In genomic region chr17:7833011-7833794, GRCh38 we compare ENCODE assay signal across 7 cellular contexts. TPM values are rescaled to one million over a fixed set of nuclear protein-coding genes. Genes with fewer than 3 reads are reported as not detected.
DNase-seq lines count a peak whose midpoint lies in the region; ATAC-seq lines count a peak whose summit lies in the region.

No MANE protein-coding gene starts in this region.

- peak overlapping the region; percentile 99 for H3K4me3 Mint-ChIP-seq in stimulated activated effector memory CD8-positive, alpha-beta T cell treated with anti-CD3 and anti-CD28 coated beads, Interleukin-12 subunit alpha, Interleukin-12 subunit beta, amount 100 ng/mL, for 72 hours

- H3K4me1 Mint-ChIP-seq in stimulated activated effector memory CD8-positive, alpha-beta T cell treated with anti-CD3 and anti-CD28 coated beads, Interleukin-12 subunit alpha, Interleukin-12 subunit beta, amount 100 ng/mL, for 72 hours: peaks cover 45% of the 10 kb centered on the region

- H3K36me3 Mint-ChIP-seq in activated naive CD4-positive, alpha-beta T cell treated with anti-CD3 and anti-CD28 coated beads, Interleukin-2, amount 50 U/mL, for 72 hours: no peaks in the 10 kb centered on the region
- peaks cover 29% of the 10 kb centered on the region for H3K36me3 Mint-ChIP-seq in stimulated activated effector memory CD8-positive, alpha-beta T cell treated with anti-CD3 and anti-CD28 coated beads, Interleukin-12 subunit alpha, Interleukin-12 subunit beta, amount 100 ng/mL, for 72 hours

- H3K36me3 ChIP-seq in HUES64 (ENCODE audit: insufficient read depth, low read length) (no peaks in the 10 kb centered on the region), iPS-18a (ENCODE audit: control insufficient read depth, low read depth, low read length) (no peaks in the 10 kb centered on the region)

- 49% methylated on average over 19 of the region's 19 CpGs for WGBS in HUES64

- H3K27me3 ChIP-seq in HUES64 (ENCODE audit: insufficient read depth, low read length): peaks cover 40% of the 10 kb centered on the region
- peaks cover 33% of the 10 kb centered on the region for H3K27me3 ChIP-seq in iPS-18a (ENCODE audit: control insufficient read depth, insufficient read depth, low read length)

- no peak for ATAC-seq in activated naive CD4-positive, alpha-beta T cell treated with anti-CD3 and anti-CD28 coated beads, Interleukin-2, amount 50 U/mL, for 72 hours
- no peak for ATAC-seq in stimulated activated effector memory CD8-positive, alpha-beta T cell treated with anti-CD3 and anti-CD28 coated beads, Interleukin-12 subunit alpha, Interleukin-12 subunit beta, amount 100 ng/mL, for 72 hours
- no peak for ATAC-seq in GM19452 (IDR thresholded peaks at IDR 0.05; ENCODE audit: unreplicated experiment)

- H3K4me3 ChIP-seq in HUES64 (ENCODE audit: low read length) (peak overlapping the region; percentile 92), iPS-18a (ENCODE audit: low read length) (peak overlapping the region; percentile 58)

- H3K4me1 ChIP-seq in HUES64 (ENCODE audit: insufficient read depth, low read length): peaks cover 14% of the 10 kb centered on the region
- H3K4me1 ChIP-seq in iPS-18a (ENCODE audit: control insufficient read depth, low read depth, low read length): peaks cover 16% of the 10 kb centered on the region

- peak overlapping the region; percentile 77 to 97 for H3K27ac Mint-ChIP-seq in activated naive CD4-positive, alpha-beta T cell treated with anti-CD3 and anti-CD28 coated beads, Interleukin-2, amount 50 U/mL, for 72 hours
- peak overlapping the region; percentile 97 for H3K27ac Mint-ChIP-seq in stimulated activated effector memory CD8-positive, alpha-beta T cell treated with anti-CD3 and anti-CD28 coated beads, Interleukin-12 subunit alpha, Interleukin-12 subunit beta, amount 100 ng/mL, for 72 hours

- H3K9me3 Mint-ChIP-seq in activated naive CD4-positive, alpha-beta T cell treated with anti-CD3 and anti-CD28 coated beads, Interleukin-2, amount 50 U/mL, for 72 hours: no peaks in the 10 kb centered on the region
- no peaks in the 10 kb centered on the region for H3K9me3 Mint-ChIP-seq in stimulated activated effector memory CD8-positive, alpha-beta T cell treated with anti-CD3 and anti-CD28 coated beads, Interleukin-12 subunit alpha, Interleukin-12 subunit beta, amount 100 ng/mL, for 72 hours

- no peaks in the 10 kb centered on the region for H3K9me3 ChIP-seq in HUES64 (ENCODE audit: insufficient read depth, low read depth, low read length)
- H3K9me3 ChIP-seq in iPS-18a (ENCODE audit: control insufficient read depth, low read depth, low read length): no peaks in the 10 kb centered on the region

- H3K9ac ChIP-seq in HUES64 (ENCODE audit: low read depth, low read length): no peak overlapping the region
- no peak overlapping the region for H3K9ac ChIP-seq in iPS-18a (ENCODE audit: low read length)

- DNase-seq in activated naive CD4-positive, alpha-beta T cell treated with anti-CD3 and anti-CD28 coated beads, Interleukin-2, amount 50 U/mL, for 72 hours (ENCODE audit: low spot score in 2 of 2): no peak
- DNase-seq in stimulated activated effector memory CD8-positive, alpha-beta T cell treated with anti-CD3 and anti-CD28 coated beads, Interleukin-12 subunit alpha, Interleukin-12 subunit beta, amount 100 ng/mL, for 72 hours (ENCODE audit: low spot score in 2 of 2): no peak
- no peak for DNase-seq in SW 1271 (lab: John Stamatoyannopoulos, UW)
- no peak for DNase-seq in stimulated activated CD4-positive, alpha-beta T cell treated with anti-CD3 and anti-CD28 coated beads, Interleukin-15, amount 100 ng/mL, for 24 hours

- H3K27ac ChIP-seq in HUES64 (ENCODE audit: low read depth, low read length) (no peak overlapping the region), iPS-18a (ENCODE audit: low read length) (no peak overlapping the region)

RNA-seq across cellular contexts. Expression of gene KDM6B, which starts 0.8 kb away (rescaled TPM):
- polyA plus RNA-seq in HUES64 (2013, experiment 1 of 2): 9.3 TPM
- polyA plus RNA-seq in HUES64 (2013, experiment 2 of 2): 10.8 TPM
- 10 to 100 TPM; 34.9 to 41.2 TPM for total RNA-seq in activated naive CD4-positive, alpha-beta T cell treated with anti-CD3 and anti-CD28 coated beads, Interleukin-2, amount 50 U/mL, for 72 hours

RNA-seq across cellular contexts. Expression of gene TMEM88, which starts 21.7 kb away (rescaled TPM):
- polyA plus RNA-seq in HUES64 (2013, experiment 1 of 2): 11.1 TPM
- polyA plus RNA-seq in HUES64 (2013, experiment 2 of 2): 13.9 TPM
- total RNA-seq in activated naive CD4-positive, alpha-beta T cell treated with anti-CD3 and anti-CD28 coated beads, Interleukin-2, amount 50 U/mL, for 72 hours: 1 to 10 TPM; 1.3 to 1.8 TPM

RNA-seq across cellular contexts. Expression of gene NAA38, which starts 24.2 kb away (rescaled TPM):
- 49.8 TPM for polyA plus RNA-seq in HUES64 (2013, experiment 1 of 2)
- 47.3 TPM for polyA plus RNA-seq in HUES64 (2013, experiment 2 of 2)
- total RNA-seq in activated naive CD4-positive, alpha-beta T cell treated with anti-CD3 and anti-CD28 coated beads, Interleukin-2, amount 50 U/mL, for 72 hours: 100 to 1,000 TPM in 1 of 2 donors, 10 to 100 TPM in 1; 91.4 to 103 TPM

RNA-seq across cellular contexts. Expression of gene CYB5D1, which starts 24.6 kb away (rescaled TPM):
- 12.3 TPM for polyA plus RNA-seq in HUES64 (2013, experiment 1 of 2)
- polyA plus RNA-seq in HUES64 (2013, experiment 2 of 2): 8.8 TPM
- 10 to 100 TPM in 1 of 2 donors, 1 to 10 TPM in 1; 8.0 to 20.2 TPM for total RNA-seq in activated naive CD4-positive, alpha-beta T cell treated with anti-CD3 and anti-CD28 coated beads, Interleukin-2, amount 50 U/mL, for 72 hours

RNA-seq across cellular contexts. Expression of gene CHD3, which starts 55.4 kb away (rescaled TPM):
- polyA plus RNA-seq in HUES64 (2013, experiment 1 of 2): 23.9 TPM
- 24.9 TPM for polyA plus RNA-seq in HUES64 (2013, experiment 2 of 2)
- 100 to 1,000 TPM; 182 to 212 TPM for total RNA-seq in activated naive CD4-positive, alpha-beta T cell treated with anti-CD3 and anti-CD28 coated beads, Interleukin-2, amount 50 U/mL, for 72 hours
